Comparison of ENCODE assay signal across 9 cellular contexts in the genomic region with DNA sequence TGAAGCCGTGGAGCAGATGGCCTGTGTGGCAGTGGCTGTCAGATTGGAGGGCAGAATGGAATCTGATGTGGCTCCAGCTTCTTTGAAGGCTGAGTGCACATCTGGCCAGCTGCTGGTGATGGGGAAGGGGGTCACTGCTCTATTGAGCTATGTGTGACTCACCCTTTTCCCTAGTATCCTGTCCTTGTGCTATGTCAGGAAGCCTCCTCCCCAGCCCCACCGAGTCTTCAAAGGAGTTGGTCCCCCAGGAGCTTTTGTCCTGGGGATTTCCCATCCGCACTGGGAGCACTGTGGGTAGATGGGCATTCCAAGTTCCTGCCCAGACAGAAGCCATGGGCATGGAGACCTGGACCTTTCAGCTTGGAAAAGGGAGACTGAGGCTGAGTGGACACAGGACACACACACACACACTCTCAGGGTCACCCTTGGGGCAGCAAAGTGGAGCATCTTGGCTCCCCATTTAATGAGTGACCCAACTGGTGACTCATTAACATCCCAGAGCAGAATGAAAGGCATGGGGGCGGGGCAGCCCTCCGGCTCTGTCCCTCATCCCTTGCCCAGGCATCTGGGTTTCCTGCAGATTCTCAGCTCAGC. TPM values are rescaled to one million over a fixed set of nuclear protein-coding genes. Genes with fewer than 3 reads are reported as not detected.
DNase-seq lines count a peak whose midpoint lies in the region; ATAC-seq, FAIRE-seq and TF ChIP-seq lines count a peak whose summit lies in the region.
"Had no signal": no experiment of that assay in that cellular context is flagged by ENCODE, and none has a peak within 500 bp of the region (broad histone marks: within the 10 kb centered on the region; RNA-seq: fewer than 3 reads in every experiment).

No MANE protein-coding gene starts in this region.

- no peak for FAIRE-seq in astrocyte (lab: Jason Lieb, UNC)

- H3K9me3 Mint-ChIP-seq in astrocyte (ENCODE audit: unreplicated experiment), result no peaks in the 10 kb centered on the region
- H3K9me3 Mint-ChIP-seq in activated CD4-positive, alpha-beta T cell treated with anti-CD3 and anti-CD28 coated beads, Interleukin-2, amount 10 ng/mL, durations not matched to agents 24 days and 14 days, result no peaks in the 10 kb centered on the region
- H3K9me3 Mint-ChIP-seq in activated T-helper 2 cell treated with anti-CD3 and anti-CD28 coated beads, Interferon-gamma antibody, Interleukin-2, Interleukin-4, amounts not matched to agents 10 μg/mL and 5 μg/mL and 100 μg/mL, durations not matched to agents 14 hours and 24 hours and 36 hours, result no peaks in the 10 kb centered on the region

- H3K9ac ChIP-seq in HCT116 (ENCODE audit: low read length), result peak overlapping the region; percentile 92; the same call in 1 of the 2 replicates
- H3K9ac ChIP-seq in astrocyte (ENCODE audit: low read length), result peak overlapping the region; percentile 100
- no peak overlapping the region for H3K9ac ChIP-seq in iPS-18a (ENCODE audit: low read length)

- TF ChIP-seq CTCF in HCT116 (IDR thresholded peaks at IDR 0.05 in 2 of 3, conservative IDR thresholded peaks at IDR 0.05 in 1 of 3; ENCODE audit: borderline replicate concordance in 1 of 3, insufficient read depth in 1 of 3, low read depth in 2 of 3, low read length in 2 of 3) (no peak), astrocyte (IDR thresholded peaks at IDR 0.05; ENCODE audit: insufficient read depth, low read depth, low read length) (no peak), stomach (IDR thresholded peaks at IDR 0.05) (no peak)

- RAD21 ChIA-PET in HCT116 (lab: Charles Lee; ENCODE audit: low non-redundant PET in 1 of 2, low total read pairs in 2 of 2, uncharacterized antibody in 2 of 2, unreplicated experiment in 2 of 2), result no interaction called here

- H3K4me2 ChIP-seq in HCT116 (ENCODE audit: low read length) (peak overlapping the region; percentile 85), astrocyte (ENCODE audit: low read length) (peak overlapping the region; percentile 100)

- no peak overlapping the region for H3K4me3 ChIP-seq in HCT116 (replicated peaks in 1 of 2; ENCODE audit: low read depth in 1 of 2, low read length in 2 of 2)
- peak overlapping the region; percentile 95 for H3K4me3 ChIP-seq in astrocyte (ENCODE audit: insufficient read depth, low read depth, low read length)
- H3K4me3 ChIP-seq in iPS-18a (ENCODE audit: low read length), result peak overlapping the region; percentile 90
- peak overlapping the region in 3 of 4 donors; percentile 65 to 83 (median 69) for H3K4me3 ChIP-seq in stomach

- no peaks in the 10 kb centered on the region for H3K27me3 Mint-ChIP-seq in astrocyte (ENCODE audit: low read depth, unreplicated experiment)
- no peaks in the 10 kb centered on the region for H3K27me3 Mint-ChIP-seq in activated CD4-positive, alpha-beta T cell treated with anti-CD3 and anti-CD28 coated beads, Interleukin-2, amount 10 ng/mL, durations not matched to agents 24 days and 14 days
- no peaks in the 10 kb centered on the region for H3K27me3 Mint-ChIP-seq in activated T-helper 2 cell treated with anti-CD3 and anti-CD28 coated beads, Interferon-gamma antibody, Interleukin-2, Interleukin-4, amounts not matched to agents 10 μg/mL and 5 μg/mL and 100 μg/mL, durations not matched to agents 14 hours and 24 hours and 36 hours (ENCODE audit: low read depth)

- H2AFZ ChIP-seq in HCT116 (ENCODE audit: low read depth, low read length, poor library complexity, severe bottlenecking) (no peak overlapping the region), astrocyte (ENCODE audit: low read depth, low read length) (no peak overlapping the region)

- no TSS peak for BruUV-seq in HCT116 (replicated peaks; lab: Mats Ljungman, UMichigan)

- no peak for TF ChIP-seq RAD21 in HCT116 (IDR thresholded peaks at IDR 0.05; ENCODE audit: low read depth)

- H4K20me1 ChIP-seq in HCT116 (ENCODE audit: insufficient read depth) (no peaks in the 10 kb centered on the region), astrocyte (ENCODE audit: insufficient read depth, low read length) (peaks cover 73% of the 10 kb centered on the region)

- POLR2A ChIA-PET in HCT116 (lab: Charles Lee), result interaction anchor here (1.3 kb wide), 1 partner anchor 10 kb away, joined by 5 read pairs; no protein-coding TSS in a partner anchor

- peaks cover 35% of the 10 kb centered on the region for H3K4me1 Mint-ChIP-seq in astrocyte (ENCODE audit: low read depth, unreplicated experiment)
- H3K4me1 Mint-ChIP-seq in activated CD4-positive, alpha-beta T cell treated with anti-CD3 and anti-CD28 coated beads, Interleukin-2, amount 10 ng/mL, durations not matched to agents 24 days and 14 days, result peaks cover 18% of the 10 kb centered on the region
- peaks cover 11% of the 10 kb centered on the region for H3K4me1 Mint-ChIP-seq in activated T-helper 2 cell treated with anti-CD3 and anti-CD28 coated beads, Interferon-gamma antibody, Interleukin-2, Interleukin-4, amounts not matched to agents 10 μg/mL and 5 μg/mL and 100 μg/mL, durations not matched to agents 14 hours and 24 hours and 36 hours (ENCODE audit: low read depth)

- CTCF ChIA-PET in HCT116 (lab: Charles Lee), result interaction anchor here (2.1 kb wide), 1 partner anchor 9 kb away, joined by 13 read pairs; no protein-coding TSS in a partner anchor

- H3K79me2 ChIP-seq in HCT116 (ENCODE audit: insufficient read depth, low read length) (peaks cover 56% of the 10 kb centered on the region), astrocyte (ENCODE audit: insufficient read depth, low read length) (peaks cover 84% of the 10 kb centered on the region)

- peak overlapping the region; percentile 99 for H3K4me3 Mint-ChIP-seq in astrocyte (ENCODE audit: unreplicated experiment)
- H3K4me3 Mint-ChIP-seq in activated CD4-positive, alpha-beta T cell treated with anti-CD3 and anti-CD28 coated beads, Interleukin-2, amount 10 ng/mL, durations not matched to agents 24 days and 14 days, result no peak overlapping the region
- no peak overlapping the region for H3K4me3 Mint-ChIP-seq in activated T-helper 2 cell treated with anti-CD3 and anti-CD28 coated beads, Interferon-gamma antibody, Interleukin-2, Interleukin-4, amounts not matched to agents 10 μg/mL and 5 μg/mL and 100 μg/mL, durations not matched to agents 14 hours and 24 hours and 36 hours (ENCODE audit: low read depth)

- no peaks in the 10 kb centered on the region for H3K9me2 ChIP-seq in HCT116 (ENCODE audit: insufficient read depth)

- intact Hi-C loops in HCT116 (cut with micrococcal nuclease), result no loop called here
- intact Hi-C loops in stomach (cut with DNase I; ENCODE audit: low total_unique reads), result no loop called here
- intact Hi-C loops in activated CD4-positive, alpha-beta T cell treated with anti-CD3 and anti-CD28 coated beads, Interleukin-2, amount 10 ng/mL, durations not matched to agents 24 days and 14 days (cut with micrococcal nuclease), result no loop called here
- intact Hi-C loops in activated T-helper 2 cell treated with anti-CD3 and anti-CD28 coated beads, Interferon-gamma antibody, Interleukin-2, Interleukin-4, amounts not matched to agents 10 μg/mL and 5 μg/mL and 100 μg/mL, durations not matched to agents 14 hours and 24 hours and 36 hours (cut with micrococcal nuclease), result no loop called here

- H3K4me1 ChIP-seq in HCT116 (ENCODE audit: control insufficient read depth in 1 of 2, insufficient read depth in 2 of 2, low read length in 2 of 2), result peaks cover 17 to 47% of the 10 kb centered on the region in 2 experiments
- peaks cover 44% of the 10 kb centered on the region for H3K4me1 ChIP-seq in astrocyte (ENCODE audit: insufficient read depth, low read length)
- peaks cover 24% of the 10 kb centered on the region for H3K4me1 ChIP-seq in iPS-18a (ENCODE audit: control insufficient read depth, low read depth, low read length)
- peaks cover 37 to 87% (median 67%) of the 10 kb centered on the region in 4 donors for H3K4me1 ChIP-seq in stomach

- peak overlapping the region; percentile 99 for H3K27ac Mint-ChIP-seq in astrocyte (ENCODE audit: unreplicated experiment)
- no peak overlapping the region for H3K27ac Mint-ChIP-seq in activated CD4-positive, alpha-beta T cell treated with anti-CD3 and anti-CD28 coated beads, Interleukin-2, amount 10 ng/mL, durations not matched to agents 24 days and 14 days
- H3K27ac Mint-ChIP-seq in activated T-helper 2 cell treated with anti-CD3 and anti-CD28 coated beads, Interferon-gamma antibody, Interleukin-2, Interleukin-4, amounts not matched to agents 10 μg/mL and 5 μg/mL and 100 μg/mL, durations not matched to agents 14 hours and 24 hours and 36 hours, result no peak overlapping the region

- DNase-seq in HCT116 (ENCODE audit: low read depth, low spot score), result no peak
- peak; percentile 60 for DNase-seq in astrocyte (ENCODE audit: low read depth)
- no peak for DNase-seq in stomach
- DNase-seq in activated CD4-positive, alpha-beta T cell treated with anti-CD3 and anti-CD28 coated beads, Interleukin-2, amount 10 ng/mL, durations not matched to agents 24 days and 14 days, result no peak
- DNase-seq in activated T-helper 2 cell treated with anti-CD3 and anti-CD28 coated beads, Interferon-gamma antibody, Interleukin-2, Interleukin-4, amounts not matched to agents 10 μg/mL and 5 μg/mL and 100 μg/mL, durations not matched to agents 14 hours and 24 hours and 36 hours (ENCODE audit: low spot score), result no peak
- no peak for DNase-seq in cerebellum (ENCODE audit: low spot score)
- DNase-seq: NCI-H2227 treated with DMSO at 0.1 percent for 48 hours had no signal

- H3K27me3 ChIP-seq in HCT116 (ENCODE audit: insufficient read depth, low read length), result no peaks in the 10 kb centered on the region
- no peaks in the 10 kb centered on the region for H3K27me3 ChIP-seq in astrocyte (ENCODE audit: insufficient read depth, low read length)
- no peaks in the 10 kb centered on the region for H3K27me3 ChIP-seq in iPS-18a (ENCODE audit: control insufficient read depth, insufficient read depth, low read length)
- no peaks in the 10 kb centered on the region for H3K27me3 ChIP-seq in stomach

- TF ChIP-seq POLR2A in HCT116 (IDR thresholded peaks at IDR 0.05; ENCODE audit: borderline replicate concordance, extremely low read depth, insufficient read depth, insufficient read length), result no peak
- TF ChIP-seq POLR2A in stomach (IDR thresholded peaks at IDR 0.05), result no peak

- ATAC-seq in HCT116 (no peak), HG03439 (IDR thresholded peaks at IDR 0.05; ENCODE audit: unreplicated experiment) (no peak)

- H3K36me3 ChIP-seq in HCT116 (ENCODE audit: control insufficient read depth in 1 of 2, insufficient read depth in 2 of 2, low read length in 2 of 2) (peaks cover 16 to 42% of the 10 kb centered on the region in 2 experiments), astrocyte (ENCODE audit: insufficient read depth, low read length) (peaks cover 33% of the 10 kb centered on the region), iPS-18a (ENCODE audit: control insufficient read depth, low read depth, low read length) (peaks cover 49% of the 10 kb centered on the region), stomach (peaks cover 40 to 49% (median 44%) of the 10 kb centered on the region in 4 donors)

- H3K27ac ChIP-seq in HCT116 (ENCODE audit: low read depth, low read length) (peak overlapping the region; percentile 96; the same call in 1 of the 2 replicates), astrocyte (ENCODE audit: low read depth, low read length) (peak overlapping the region; percentile 99), iPS-18a (ENCODE audit: low read length) (no peak overlapping the region), stomach (peak overlapping the region; percentile 40 to 99 (median 99))

- H3K9me3 ChIP-seq in HCT116 (ENCODE audit: control insufficient read depth in 1 of 2, insufficient read depth in 1 of 2, low read depth in 1 of 2, low read length in 2 of 2) (no peaks in the 10 kb centered on the region), astrocyte (ENCODE audit: insufficient read depth, low read depth, low read length) (no peaks in the 10 kb centered on the region), iPS-18a (ENCODE audit: control insufficient read depth, low read depth, low read length) (no peaks in the 10 kb centered on the region), stomach (no peaks in the 10 kb centered on the region)

- 33 to 66% (median 58%) methylated on average over 5 of the region's 5 CpGs for WGBS in stomach, 5 donors

- TF ChIP-seq EP300 in stomach (IDR thresholded peaks at IDR 0.05), result no peak

- H3K36me3 Mint-ChIP-seq in astrocyte (ENCODE audit: low read depth, unreplicated experiment), result peaks cover 21% of the 10 kb centered on the region
- peaks cover 14% of the 10 kb centered on the region for H3K36me3 Mint-ChIP-seq in activated CD4-positive, alpha-beta T cell treated with anti-CD3 and anti-CD28 coated beads, Interleukin-2, amount 10 ng/mL, durations not matched to agents 24 days and 14 days (ENCODE audit: low read depth)
- H3K36me3 Mint-ChIP-seq in activated T-helper 2 cell treated with anti-CD3 and anti-CD28 coated beads, Interferon-gamma antibody, Interleukin-2, Interleukin-4, amounts not matched to agents 10 μg/mL and 5 μg/mL and 100 μg/mL, durations not matched to agents 14 hours and 24 hours and 36 hours (ENCODE audit: low read depth), result peaks cover 9% of the 10 kb centered on the region

RNA-seq across cellular contexts. Expression of gene SERPINH1, which starts 3.3 kb away (rescaled TPM):
- total RNA-seq in HCT116 (2021; ENCODE audit: unreplicated experiment) (84.9 TPM), astrocyte (768 and 923 TPM in 2 replicates), stomach (100 to 1,000 TPM in 2 of 5 donors, 10 to 100 TPM in 3; 46.6 to 297 (median 81.0) TPM), cerebellum (57.0 TPM)
- polyA plus RNA-seq in HCT116 (2012), result 122 and 130 TPM in 2 replicates
- 10 to 100 TPM; 15.4 to 46.0 (median 39.0) TPM for polyA plus RNA-seq in stomach
- total RNA-seq in activated CD4-positive, alpha-beta T cell treated with anti-CD3 and anti-CD28 coated beads, Interleukin-2, amount 10 ng/mL, durations not matched to agents 24 days and 14 days, result 29.6 and 30.3 TPM in 2 replicates
- 23.8 and 23.9 TPM in 2 replicates for total RNA-seq in activated T-helper 2 cell treated with anti-CD3 and anti-CD28 coated beads, Interferon-gamma antibody, Interleukin-2, Interleukin-4, amounts not matched to agents 10 μg/mL and 5 μg/mL and 100 μg/mL, durations not matched to agents 14 hours and 24 hours and 36 hours

RNA-seq across cellular contexts. Expression of gene GDPD5, which starts 39.6 kb away (rescaled TPM):
- total RNA-seq in HCT116 (2021; ENCODE audit: unreplicated experiment) (27.5 TPM), astrocyte (6.7 and 9.4 TPM in 2 replicates), stomach (10 to 100 TPM in 2 of 5 donors, 1 to 10 TPM in 2, under 1 TPM in 1; 0.58 to 57.6 (median 5.9) TPM), cerebellum (30.2 TPM)
- 23.0 and 24.7 TPM in 2 replicates for polyA plus RNA-seq in HCT116 (2012)
- 1 to 10 TPM; 3.4 to 6.6 (median 3.9) TPM for polyA plus RNA-seq in stomach
- 13.4 and 14.5 TPM in 2 replicates for total RNA-seq in activated CD4-positive, alpha-beta T cell treated with anti-CD3 and anti-CD28 coated beads, Interleukin-2, amount 10 ng/mL, durations not matched to agents 24 days and 14 days
- 11.0 and 14.9 TPM in 2 replicates for total RNA-seq in activated T-helper 2 cell treated with anti-CD3 and anti-CD28 coated beads, Interferon-gamma antibody, Interleukin-2, Interleukin-4, amounts not matched to agents 10 μg/mL and 5 μg/mL and 100 μg/mL, durations not matched to agents 14 hours and 24 hours and 36 hours

Comparison
In these comparisons a context has a peak if more than half of its experiments do, and no peak if none do; other contexts are left out.
1. H3K4me3 ChIP-seq: peak in astrocyte (single experiment), iPS-18a (single experiment) and stomach (3 of 4); none in HCT116 (0 of 2).